In genomic region chr2:120381661-120382060, GRCh38 we compare ENCODE assay signal across 27 cellular contexts. TPM values are rescaled to one million over a fixed set of nuclear protein-coding genes. Genes with fewer than 3 reads are reported as not detected.
"Had no signal": no experiment of that assay in that cellular context is flagged by ENCODE, and none has a peak within 500 bp of the region (broad histone marks: within the 10 kb centered on the region; RNA-seq: fewer than 3 reads in every experiment).

No MANE protein-coding gene starts in this region.

- H3K9me3 ChIP-seq: MG63 had no signal

- H3K4me3 ChIP-seq: MG63 had no signal

- H3K27ac ChIP-seq: VCaP had no signal

- H3K36me3 ChIP-seq: MG63 had no signal

- ATAC-seq: activated T-helper 17 cell treated with anti-CD3 and anti-CD28 coated beads, Interleukin-2, amount 50 U/mL, for 72 hours; T-cell had no signal

- H3K27me3 ChIP-seq: MG63 had no signal

- FAIRE-seq: astrocyte, RCC 7860 had no signal

- DNase-seq: activated CD4-positive, alpha-beta memory T cell treated with anti-CD3 and anti-CD28 coated beads for 36 hours; activated CD4-positive, alpha-beta T cell treated with anti-CD3 and anti-CD28 coated beads, Interleukin-2, amount 10 ng/mL, durations not matched to agents 7 days and 5 days; activated CD4-positive, CD25-positive, alpha-beta regulatory T cell; activated CD8-positive, alpha-beta memory T cell treated with anti-CD3 and anti-CD28 coated beads for 24 hours; activated gamma-delta T cell; activated naive CD4-positive, alpha-beta T cell treated with anti-CD3 and anti-CD28 coated beads for 36 hours; activated T-cell treated with anti-CD3 and anti-CD28 coated beads, Interleukin-2, amount 50 U/mL, for 48 hours; amygdala; MG63; MV-4-11; NCI-H1092 treated with DMSO at 0.1 percent for 48 hours; NCI-H1417 treated with DMSO at 0.1 percent for 48 hours; NCI-H1694; NCI-H2081; NCI-H2171 treated with DMSO at 0.1 percent for 48 hours; NCI-H226; NCI-H524 treated with DMSO at 0.1 percent for 48 hours; NCI-H82; SHP77 treated with DMSO at 0.1 percent for 48 hours; T-cell; T-helper 2 cell; T1000 had no signal

RNA-seq across cellular contexts. Expression of gene INHBB, which starts 35.7 kb away (rescaled TPM):
- total RNA-seq: activated CD4-positive, alpha-beta memory T cell treated with anti-CD3 and anti-CD28 coated beads for 36 hours; activated CD4-positive, alpha-beta T cell treated with anti-CD3 and anti-CD28 coated beads, Interleukin-2, amount 10 ng/mL, durations not matched to agents 7 days and 5 days; activated naive CD4-positive, alpha-beta T cell treated with anti-CD3 and anti-CD28 coated beads for 36 hours; activated T-helper 17 cell treated with anti-CD3 and anti-CD28 coated beads, Interleukin-2, amount 50 U/mL, for 72 hours; SK-MEL-5 had no signal
